9 cellular contexts compared by ENCODE assay signal in the genomic region with DNA sequence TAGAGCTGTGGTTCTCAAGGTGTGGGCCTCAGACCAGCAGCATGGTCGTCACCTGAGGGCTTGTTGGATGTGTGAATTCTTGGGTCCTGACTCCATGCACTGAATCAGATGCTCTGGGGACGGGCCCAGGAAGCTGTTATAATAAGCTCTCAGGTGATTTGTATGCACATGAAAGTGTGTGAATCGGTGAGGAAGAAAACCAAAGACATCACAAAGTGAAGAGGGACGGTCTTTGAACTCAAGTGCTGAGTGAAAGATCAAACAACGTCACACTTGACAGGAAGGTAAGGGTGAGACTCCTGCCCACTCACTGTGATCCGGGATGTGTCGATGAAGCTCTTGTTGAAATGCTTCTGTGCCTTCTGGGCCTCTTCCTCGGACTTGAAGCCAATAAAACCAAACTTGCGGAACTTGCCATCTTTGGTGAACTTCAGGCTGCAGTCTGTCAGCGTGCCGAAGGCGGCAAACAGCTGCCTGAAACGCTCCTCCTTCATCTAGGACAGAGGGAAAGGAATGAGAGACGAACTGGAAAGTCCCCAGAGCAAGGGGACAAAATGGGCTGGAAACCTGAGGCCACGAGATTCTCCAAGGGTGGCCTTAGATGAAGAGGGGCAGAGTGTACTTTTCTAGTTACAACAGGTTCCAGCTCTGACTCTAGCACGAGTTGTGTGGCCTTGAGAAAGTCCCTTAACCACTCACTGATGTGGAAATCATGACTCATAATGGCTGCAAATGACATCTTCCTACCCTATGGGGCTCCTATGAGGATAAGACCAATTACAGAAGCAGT. TPM values are rescaled to one million over a fixed set of nuclear protein-coding genes. Genes with fewer than 3 reads are reported as not detected.
DNase-seq lines count a peak whose midpoint lies in the region; ATAC-seq and FAIRE-seq lines count a peak whose summit lies in the region.
"Had no signal": no experiment of that assay in that cellular context is flagged by ENCODE, and none has a peak within 500 bp of the region (broad histone marks: within the 10 kb centered on the region; RNA-seq: fewer than 3 reads in every experiment).

No MANE protein-coding gene starts in this region.

- no peak for FAIRE-seq in urothelium cell line (lab: Jason Lieb, UNC)

- ATAC-seq in GM18858 (IDR thresholded peaks at IDR 0.05; ENCODE audit: unreplicated experiment) (peak; percentile 37), HG03558 (IDR thresholded peaks at IDR 0.05; ENCODE audit: extremely low read depth, unreplicated experiment) (peak; percentile 31)

- DNase-seq in activated naive CD4-positive, alpha-beta T cell treated with anti-CD3 and anti-CD28 coated beads, Interleukin-2, amount 50 U/mL, for 16 hours: peak; percentile 33
- peak; percentile 79 for DNase-seq in stimulated activated CD4-positive, alpha-beta T cell treated with anti-CD3 and anti-CD28 coated beads, Interleukin-1b, Interleukin-23, amount 100 ng/mL, for 48 hours
- DNase-seq in urothelium cell line (ENCODE audit: low spot score): no peak
- DNase-seq in ureter (ENCODE audit: low spot score): no peak
- no peak for DNase-seq in effector CD8-positive, alpha-beta T cell (lab: John Stamatoyannopoulos, UW)
- no peak for DNase-seq in NCI-H1092 (lab: John Stamatoyannopoulos, UW)
- DNase-seq: NCI-H748 treated with DMSO at 0.1 percent for 48 hours had no signal

RNA-seq across cellular contexts. Expression of gene RBM19, which starts 4.0 kb away (rescaled TPM):
- total RNA-seq in ureter: 60.0 TPM

Comparison
In these comparisons a context has a peak if more than half of its experiments do, and no peak if none do; other contexts are left out.
1. DNase-seq: peak in activated naive CD4-positive, alpha-beta T cell treated with anti-CD3 and anti-CD28 coated beads, Interleukin-2, amount 50 U/mL, for 16 hours (single experiment) and stimulated activated CD4-positive, alpha-beta T cell treated with anti-CD3 and anti-CD28 coated beads, Interleukin-1b, Interleukin-23, amount 100 ng/mL, for 48 hours (single experiment); none in urothelium cell line (single experiment), ureter (single experiment), effector CD8-positive, alpha-beta T cell (single experiment) and NCI-H1092 (single experiment).